ENCODE assay signal across 1 cellular context in genomic region chr22:30260276-30260675, GRCh38.
TF ChIP-seq lines count a peak whose summit lies in the region.

No MANE protein-coding gene starts in this region.

TF ChIP-seq in K562, 482 proteins besides CTCF, POLR2A, EP300 and RAD21:
- TF ChIP-seq KAT7 (CRISPR knock-in tag; IDR thresholded peaks at IDR 0.05; ENCODE audit: borderline replicate concordance), result no peak
- TF ChIP-seq ZKSCAN1 (IDR thresholded peaks at IDR 0.05; ENCODE audit: low read depth, low read length), result peak; percentile 87
